Comparison of ENCODE assay signal across 8 cellular contexts in the genomic region with DNA sequence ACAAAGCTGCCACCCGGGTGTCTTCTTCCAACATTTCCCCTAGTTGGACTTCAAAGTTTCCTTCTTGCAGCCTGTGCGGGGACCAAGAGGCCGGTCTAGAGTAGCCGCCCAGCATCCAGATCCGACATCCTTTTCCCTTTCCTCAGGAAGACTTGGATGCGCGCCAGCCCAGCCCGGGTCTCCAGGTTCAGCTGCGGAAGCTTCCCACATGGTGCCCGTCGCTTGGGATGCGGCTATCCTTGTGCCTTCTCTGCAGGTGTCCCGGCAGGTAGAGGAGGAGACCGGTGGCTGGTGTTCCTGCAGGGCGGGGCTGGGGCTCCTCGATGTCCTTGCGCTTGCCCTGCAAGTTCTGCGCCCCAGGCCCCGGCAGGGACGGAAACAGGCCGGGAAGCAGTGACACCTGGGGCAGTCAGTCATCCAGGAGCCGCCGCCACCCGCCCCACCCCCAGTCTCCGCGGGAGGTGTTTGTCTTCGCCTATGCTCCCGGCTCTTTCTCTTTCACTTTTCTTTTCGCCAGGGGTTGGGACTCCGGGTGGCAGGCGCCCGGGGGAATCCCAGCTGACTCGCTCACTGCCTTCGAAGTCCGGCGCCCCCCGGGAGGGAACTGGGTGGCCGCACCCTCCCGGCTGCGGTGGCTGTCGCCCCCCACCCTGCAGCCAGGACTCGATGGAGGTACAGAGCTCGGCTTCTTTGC. TPM values are rescaled to one million over a fixed set of nuclear protein-coding genes. Genes with fewer than 3 reads are reported as not detected.
DNase-seq lines count a peak whose midpoint lies in the region; ATAC-seq and TF ChIP-seq lines count a peak whose summit lies in the region.

A gene with protein sequence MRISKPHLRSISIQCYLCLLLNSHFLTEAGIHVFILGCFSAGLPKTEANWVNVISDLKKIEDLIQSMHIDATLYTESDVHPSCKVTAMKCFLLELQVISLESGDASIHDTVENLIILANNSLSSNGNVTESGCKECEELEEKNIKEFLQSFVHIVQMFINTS (plus strand): TSS at position 507 of the 694 bp plus-strand sequence. CDS start 82,882 bp downstream, outside the sequence.

- H3K27ac Mint-ChIP-seq in activated naive CD8-positive, alpha-beta T cell treated with anti-CD3 and anti-CD28 coated beads for 36 hours = peak within 1 kb of the TSS; percentile 35

- peaks cover 12% of the 10 kb centered on the region for H3K4me1 Mint-ChIP-seq in activated naive CD8-positive, alpha-beta T cell treated with anti-CD3 and anti-CD28 coated beads for 36 hours

- TF ChIP-seq CTCF in AG04450 (IDR thresholded peaks at IDR 0.05; ENCODE audit: low read depth, low read length) (no peak), heart right ventricle (IDR thresholded peaks at IDR 0.05) (no peak)

- H3K27me3 Mint-ChIP-seq in activated naive CD8-positive, alpha-beta T cell treated with anti-CD3 and anti-CD28 coated beads for 36 hours = peaks cover 22% of the 10 kb centered on the region

- POLR2A ChIA-PET in AG04450 (lab: Yijun Ruan, JAX) = interaction anchor here (0.8 kb wide), 1 partner anchor 16 kb away, joined by 3 read pairs; no protein-coding TSS in a partner anchor

- peak within 1 kb of the TSS; percentile 32 for H3K9ac ChIP-seq in rectal smooth muscle tissue (ENCODE audit: low read length)

- intact Hi-C loops in heart right ventricle (cut with DNase I) = no loop called here

- peak within 1 kb of the TSS; percentile 79 for H3K4me3 ChIP-seq in AG04450 (ENCODE audit: low read depth, low read length)
- H3K4me3 ChIP-seq in SJSA1 = peak within 1 kb of the TSS; percentile 71
- peak within 1 kb of the TSS; percentile 61 to 95 (median 90) for H3K4me3 ChIP-seq in heart right ventricle
- peak within 1 kb of the TSS; percentile 93 for H3K4me3 ChIP-seq in rectal smooth muscle tissue (ENCODE audit: low read length)

- no peaks in the 10 kb centered on the region for H3K9me3 Mint-ChIP-seq in activated naive CD8-positive, alpha-beta T cell treated with anti-CD3 and anti-CD28 coated beads for 36 hours

- ATAC-seq in GM18907 (IDR thresholded peaks at IDR 0.05; ENCODE audit: unreplicated experiment) (peak; percentile 74), HG03095 (IDR thresholded peaks at IDR 0.05; ENCODE audit: unreplicated experiment) (peak; percentile 59), heart right ventricle (peak; percentile 83 to 94 (median 86))

- no peak for DNase-seq in AG04450 (ENCODE audit: low read depth, low spot score)
- peak; percentile 74 to 88 for DNase-seq in SJSA1 (ENCODE audit: low read depth in 1 of 2, low spot score in 2 of 2)
- peak; percentile 75 for DNase-seq in activated naive CD8-positive, alpha-beta T cell treated with anti-CD3 and anti-CD28 coated beads for 36 hours
- peak; percentile 65 to 68 for DNase-seq in heart right ventricle
- no peak for DNase-seq in epidermal melanocyte (ENCODE audit: insufficient read length, low spot score)

- H3K4me1 ChIP-seq in SJSA1 (replicated peaks) (peaks cover 19% of the 10 kb centered on the region), heart right ventricle (peaks cover 0 to 39% (median 14%) of the 10 kb centered on the region in 9 donors), rectal smooth muscle tissue (ENCODE audit: control insufficient read depth, insufficient read depth, low read length) (no peaks in the 10 kb centered on the region)

- WGBS in heart right ventricle, 2 donors = 1% methylated on average over 43 of the region's 43 CpGs

- H3K36me3 ChIP-seq in SJSA1 = no peaks in the 10 kb centered on the region; the same call in 1 of the 2 replicates
- no peaks in the 10 kb centered on the region for H3K36me3 ChIP-seq in heart right ventricle
- H3K36me3 ChIP-seq in rectal smooth muscle tissue (ENCODE audit: control insufficient read depth, insufficient read depth, low read length) = no peaks in the 10 kb centered on the region

- no peaks in the 10 kb centered on the region for H3K9me3 ChIP-seq in AG04450 (ENCODE audit: control insufficient read depth, insufficient read depth, low read length)
- H3K9me3 ChIP-seq in SJSA1 (replicated peaks) = no peaks in the 10 kb centered on the region
- no peaks in the 10 kb centered on the region for H3K9me3 ChIP-seq in heart right ventricle

- H3K27ac ChIP-seq in AG04450 (ENCODE audit: low read depth, low read length) (peak within 1 kb of the TSS; percentile 63), SJSA1 (peak within 1 kb of the TSS; percentile 86), heart right ventricle (peak within 1 kb of the TSS; percentile 27 to 92 (median 84)), rectal smooth muscle tissue (ENCODE audit: low read depth, low read length) (peak within 1 kb of the TSS; percentile 86)

- CTCF ChIA-PET in AG04450 (lab: Charles Lee) = interaction anchor here (5.5 kb wide), 1 partner anchor 290 kb away, joined by 21 read pairs; no protein-coding TSS in a partner anchor

- H3K36me3 Mint-ChIP-seq in activated naive CD8-positive, alpha-beta T cell treated with anti-CD3 and anti-CD28 coated beads for 36 hours = no peaks in the 10 kb centered on the region

- peak within 1 kb of the TSS; percentile 90 for H3K4me3 Mint-ChIP-seq in activated naive CD8-positive, alpha-beta T cell treated with anti-CD3 and anti-CD28 coated beads for 36 hours

- H3K27me3 ChIP-seq in AG04450 (ENCODE audit: control insufficient read depth, insufficient read depth, low read length) = no peaks in the 10 kb centered on the region
- no peaks in the 10 kb centered on the region for H3K27me3 ChIP-seq in SJSA1 (replicated peaks)
- peaks cover 0 to 6% (median 0%) of the 10 kb centered on the region in 7 donors for H3K27me3 ChIP-seq in heart right ventricle
- H3K27me3 ChIP-seq in rectal smooth muscle tissue (ENCODE audit: control insufficient read depth, insufficient read depth, low read length) = no peaks in the 10 kb centered on the region

RNA-seq across cellular contexts. Expression of the gene that starts here (rescaled TPM):
- polyA plus RNA-seq in AG04450 (2011; rRNA removed) (7.6 and 10.9 TPM in 2 replicates), heart right ventricle (10 to 100 TPM in 1 of 2 donors, 1 to 10 TPM in 1; 1.6 to 19.6 TPM)
- 6.5 and 6.6 TPM in 2 replicates for polyA minus RNA-seq in AG04450 (2011; rRNA and poly(A)+ RNA removed)
- 6.4 and 8.9 TPM in 2 replicates for total RNA-seq in SJSA1 (2014; rRNA removed; shearing (Covaris generic))
- total RNA-seq in activated naive CD8-positive, alpha-beta T cell treated with anti-CD3 and anti-CD28 coated beads for 36 hours = under 1 TPM; 0.34 to 0.49 TPM
- 1 to 10 TPM; 1.4 to 9.7 (median 2.0) TPM for total RNA-seq in heart right ventricle

Comparison
In these comparisons a context has a peak if more than half of its experiments do, and no peak if none do; other contexts are left out.
1. Peak in DNase-seq in activated naive CD8-positive, alpha-beta T cell treated with anti-CD3 and anti-CD28 coated beads for 36 hours; RNA of the gene not detected or under 1 TPM.
2. DNase-seq: peak in SJSA1 (2 of 2) and heart right ventricle (2 of 2); none in AG04450 (single experiment) and epidermal melanocyte (single experiment).
3. Peak in every context shown above with its lines, with median percentiles within 50 percentile points of each other: H3K27ac ChIP-seq, H3K4me3 ChIP-seq and ATAC-seq.